8 cellular contexts compared by ENCODE assay signal in the genomic region with DNA sequence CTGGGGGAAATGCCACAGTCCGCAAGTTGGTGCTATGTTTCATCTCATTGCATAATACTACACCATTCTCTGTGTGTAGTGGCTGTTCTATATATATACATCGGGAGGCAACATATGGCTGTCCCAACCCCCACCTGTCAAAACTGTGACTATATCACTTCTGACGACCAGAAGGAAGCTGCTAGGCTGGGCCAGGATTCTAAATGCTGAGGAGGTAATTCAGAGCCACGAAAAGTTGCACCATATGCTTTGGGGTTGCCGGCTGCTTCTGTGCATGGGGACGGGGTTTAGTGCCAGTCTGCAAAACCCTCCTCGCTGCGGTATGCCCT. TPM values are rescaled to one million over a fixed set of nuclear protein-coding genes. Genes with fewer than 3 reads are reported as not detected.
A peak's percentile ranks its signal among the peaks of the same experiment; 100 is the strongest.
DNase-seq lines count a peak whose midpoint lies in the region; ATAC-seq and TF ChIP-seq lines count a peak whose summit lies in the region.

No MANE protein-coding gene starts in this region.

- H3K36me3 Mint-ChIP-seq in activated CD4-positive, alpha-beta T cell treated with anti-CD3 and anti-CD28 coated beads, Interleukin-2, amount 10 ng/mL, durations not matched to agents 24 days and 14 days (ENCODE audit: low read depth): no peaks in the 10 kb centered on the region
- H3K36me3 Mint-ChIP-seq in brain: peaks cover 13% of the 10 kb centered on the region
- H3K36me3 Mint-ChIP-seq in stimulated activated naive B cell treated with anti-CD40 and anti-IgM and Interleukin-4, amounts not matched to agents 10 μg/mL and 1 μg/mL and 100 μg/mL, for 72 hours: peaks cover 3 to 12% of the 10 kb centered on the region in 2 donors

- no peak overlapping the region for H3K27ac Mint-ChIP-seq in activated CD4-positive, alpha-beta T cell treated with anti-CD3 and anti-CD28 coated beads, Interleukin-2, amount 10 ng/mL, durations not matched to agents 24 days and 14 days
- peak overlapping the region in 3 of 5 experiments; percentile 77 to 99 (median 83) for H3K27ac Mint-ChIP-seq in brain
- peak overlapping the region; percentile 59 for H3K27ac Mint-ChIP-seq in stimulated activated naive B cell treated with anti-CD40 and anti-IgM and Interleukin-4, amounts not matched to agents 10 μg/mL and 1 μg/mL and 100 μg/mL, for 72 hours

- intact Hi-C loops in activated CD4-positive, alpha-beta T cell treated with anti-CD3 and anti-CD28 coated beads, Interleukin-2, amount 10 ng/mL, durations not matched to agents 24 days and 14 days (cut with micrococcal nuclease): loop anchor here (5.0 kb wide), 2 partner anchors 247 to 603 kb away; partner anchors contain the start of gene MCFD2

- no peaks in the 10 kb centered on the region for H3K27me3 Mint-ChIP-seq in activated CD4-positive, alpha-beta T cell treated with anti-CD3 and anti-CD28 coated beads, Interleukin-2, amount 10 ng/mL, durations not matched to agents 24 days and 14 days
- H3K27me3 Mint-ChIP-seq in brain: no peaks in the 10 kb centered on the region
- H3K27me3 Mint-ChIP-seq in stimulated activated naive B cell treated with anti-CD40 and anti-IgM and Interleukin-4, amounts not matched to agents 10 μg/mL and 1 μg/mL and 100 μg/mL, for 72 hours: no peaks in the 10 kb centered on the region

- H3K4me1 Mint-ChIP-seq in activated CD4-positive, alpha-beta T cell treated with anti-CD3 and anti-CD28 coated beads, Interleukin-2, amount 10 ng/mL, durations not matched to agents 24 days and 14 days: peaks cover 7% of the 10 kb centered on the region
- peaks cover 37% of the 10 kb centered on the region for H3K4me1 Mint-ChIP-seq in brain
- H3K4me1 Mint-ChIP-seq in stimulated activated naive B cell treated with anti-CD40 and anti-IgM and Interleukin-4, amounts not matched to agents 10 μg/mL and 1 μg/mL and 100 μg/mL, for 72 hours: peaks cover 4 to 11% of the 10 kb centered on the region in 2 donors

- peak overlapping the region; percentile 73 for H3K4me3 Mint-ChIP-seq in activated CD4-positive, alpha-beta T cell treated with anti-CD3 and anti-CD28 coated beads, Interleukin-2, amount 10 ng/mL, durations not matched to agents 24 days and 14 days
- peak overlapping the region in 2 of 5 experiments; percentile 46 to 75 for H3K4me3 Mint-ChIP-seq in brain
- peak overlapping the region; percentile 67 to 90 for H3K4me3 Mint-ChIP-seq in stimulated activated naive B cell treated with anti-CD40 and anti-IgM and Interleukin-4, amounts not matched to agents 10 μg/mL and 1 μg/mL and 100 μg/mL, for 72 hours

- TF ChIP-seq CTCF in brain (conservative IDR thresholded peaks at IDR 0.05): no peak

- DNase-seq in activated CD4-positive, alpha-beta T cell treated with anti-CD3 and anti-CD28 coated beads, Interleukin-2, amount 10 ng/mL, durations not matched to agents 24 days and 14 days: no peak
- DNase-seq in activated CD4-positive, alpha-beta T cell treated with anti-CD3 and anti-CD28 coated beads for 4 hours: no peak
- peak; percentile 93 for DNase-seq in NCI-H524 treated with DMSO at 0.1 percent for 48 hours (lab: John Stamatoyannopoulos, UW)
- DNase-seq in stimulated activated naive B cell treated with anti-CD40 and anti-IgM and Interleukin-4, amounts not matched to agents 10 μg/mL and 1 μg/mL and 100 μg/mL, for 72 hours: no peak
- DNase-seq in DMS153 treated with DMSO at 0.1 percent for 48 hours (lab: John Stamatoyannopoulos, UW; ENCODE audit: unreplicated experiment): no peak
- no peak for DNase-seq in cerebellar nuclear complex (lab: John Stamatoyannopoulos, UW)
- DNase-seq in DMS114 treated with DMSO at 0.1 percent for 48 hours (lab: John Stamatoyannopoulos, UW; ENCODE audit: unreplicated experiment): no peak

- H3K9me3 Mint-ChIP-seq in activated CD4-positive, alpha-beta T cell treated with anti-CD3 and anti-CD28 coated beads, Interleukin-2, amount 10 ng/mL, durations not matched to agents 24 days and 14 days: no peaks in the 10 kb centered on the region
- no peaks in the 10 kb centered on the region for H3K9me3 Mint-ChIP-seq in brain
- no peaks in the 10 kb centered on the region for H3K9me3 Mint-ChIP-seq in stimulated activated naive B cell treated with anti-CD40 and anti-IgM and Interleukin-4, amounts not matched to agents 10 μg/mL and 1 μg/mL and 100 μg/mL, for 72 hours

- ATAC-seq in stimulated activated naive B cell treated with anti-CD40 and anti-IgM and Interleukin-4, amounts not matched to agents 10 μg/mL and 1 μg/mL and 100 μg/mL, for 72 hours (replicated peaks): no peak

RNA-seq across cellular contexts. Expression of gene KCNK12, which starts 50.5 kb away (rescaled TPM):
- total RNA-seq in activated CD4-positive, alpha-beta T cell treated with anti-CD3 and anti-CD28 coated beads, Interleukin-2, amount 10 ng/mL, durations not matched to agents 24 days and 14 days: 0.26 and 0.36 TPM in 2 replicates
- polyA plus RNA-seq in brain (ENCODE audit: insufficient read depth, low read depth, low replicate concordance): 4.7 TPM
